ENCODE assay signal across 10 cellular contexts in genomic region chr4:76697129-76697803, GRCh38.
DNase-seq lines count a peak whose midpoint lies in the region; ATAC-seq lines count a peak whose summit lies in the region.
"Had no signal": no experiment of that assay in that cellular context is flagged by ENCODE, and none has a peak within 500 bp of the region (broad histone marks: within the 10 kb centered on the region; RNA-seq: fewer than 3 reads in every experiment).

No MANE protein-coding gene starts in this region.

- peak overlapping the region; percentile 3 for H3K4me3 Mint-ChIP-seq in activated T-helper 1 cell treated with anti-CD3 and anti-CD28 coated beads, Interleukin-12 subunit alpha, Interleukin-12 subunit beta, Interleukin-2, Interleukin-4 antibody, amounts not matched to agents 30 ng/mL and 10 ng/mL and 1 ng/mL, durations not matched to agents 14 hours and 24 hours and 36 hours
- H3K4me3 Mint-ChIP-seq in effector memory CD8-positive, alpha-beta T cell = no peak overlapping the region

- no peak overlapping the region for H3K27ac ChIP-seq in right cardiac atrium (ENCODE audit: low read length)

- H3K9me3 Mint-ChIP-seq in activated T-helper 1 cell treated with anti-CD3 and anti-CD28 coated beads, Interleukin-12 subunit alpha, Interleukin-12 subunit beta, Interleukin-2, Interleukin-4 antibody, amounts not matched to agents 30 ng/mL and 10 ng/mL and 1 ng/mL, durations not matched to agents 14 hours and 24 hours and 36 hours = no peaks in the 10 kb centered on the region
- no peaks in the 10 kb centered on the region for H3K9me3 Mint-ChIP-seq in effector memory CD8-positive, alpha-beta T cell

- H3K4me3 ChIP-seq in right cardiac atrium (ENCODE audit: low read length) = no peak overlapping the region

- peaks cover 10% of the 10 kb centered on the region for H3K4me1 Mint-ChIP-seq in activated T-helper 1 cell treated with anti-CD3 and anti-CD28 coated beads, Interleukin-12 subunit alpha, Interleukin-12 subunit beta, Interleukin-2, Interleukin-4 antibody, amounts not matched to agents 30 ng/mL and 10 ng/mL and 1 ng/mL, durations not matched to agents 14 hours and 24 hours and 36 hours (ENCODE audit: low read depth)
- H3K4me1 Mint-ChIP-seq in effector memory CD8-positive, alpha-beta T cell (ENCODE audit: low read depth in 2 of 2) = peaks cover 0 to 2% of the 10 kb centered on the region in 2 donors

- no peaks in the 10 kb centered on the region for H3K9me3 ChIP-seq in right cardiac atrium (ENCODE audit: control insufficient read depth, low read length)

- no peaks in the 10 kb centered on the region for H3K36me3 Mint-ChIP-seq in activated T-helper 1 cell treated with anti-CD3 and anti-CD28 coated beads, Interleukin-12 subunit alpha, Interleukin-12 subunit beta, Interleukin-2, Interleukin-4 antibody, amounts not matched to agents 30 ng/mL and 10 ng/mL and 1 ng/mL, durations not matched to agents 14 hours and 24 hours and 36 hours (ENCODE audit: low read depth)
- H3K36me3 Mint-ChIP-seq in effector memory CD8-positive, alpha-beta T cell (ENCODE audit: insufficient read depth) = no peaks in the 10 kb centered on the region

- 83% methylated on average over 3 of the region's 3 CpGs for WGBS in right cardiac atrium

- no peaks in the 10 kb centered on the region for H3K27me3 ChIP-seq in right cardiac atrium (ENCODE audit: control insufficient read depth, insufficient read depth)

- peaks cover 24% of the 10 kb centered on the region for H3K27me3 Mint-ChIP-seq in activated T-helper 1 cell treated with anti-CD3 and anti-CD28 coated beads, Interleukin-12 subunit alpha, Interleukin-12 subunit beta, Interleukin-2, Interleukin-4 antibody, amounts not matched to agents 30 ng/mL and 10 ng/mL and 1 ng/mL, durations not matched to agents 14 hours and 24 hours and 36 hours (ENCODE audit: insufficient read depth)
- H3K27me3 Mint-ChIP-seq in effector memory CD8-positive, alpha-beta T cell = peaks cover 38 to 79% of the 10 kb centered on the region in 2 donors

- peak; percentile 85 for ATAC-seq in GM18517 (IDR thresholded peaks at IDR 0.05; ENCODE audit: unreplicated experiment)
- peak; percentile 92 for ATAC-seq in GM21367 (IDR thresholded peaks at IDR 0.05; ENCODE audit: unreplicated experiment)
- ATAC-seq in HG03039 (IDR thresholded peaks at IDR 0.05; ENCODE audit: unreplicated experiment) = peak; percentile 84
- ATAC-seq in effector memory CD8-positive, alpha-beta T cell (replicated peaks) = no peak
- no peak for ATAC-seq in right cardiac atrium

- intact Hi-C loops in activated T-helper 1 cell treated with anti-CD3 and anti-CD28 coated beads, Interleukin-12 subunit alpha, Interleukin-12 subunit beta, Interleukin-2, Interleukin-4 antibody, amounts not matched to agents 30 ng/mL and 10 ng/mL and 1 ng/mL, durations not matched to agents 14 hours and 24 hours and 36 hours (cut with micrococcal nuclease) = no loop called here
- intact Hi-C loops in right cardiac atrium (cut with DNase I) = loop anchor here in 1 of 4 donors (10.0 kb wide), 1 partner anchor 58 kb away; no protein-coding TSS in a partner anchor

- H3K4me1 ChIP-seq in right cardiac atrium (ENCODE audit: control insufficient read depth, insufficient read depth, low read length) = no peaks in the 10 kb centered on the region

- DNase-seq in activated T-helper 1 cell treated with anti-CD3 and anti-CD28 coated beads, Interleukin-12 subunit alpha, Interleukin-12 subunit beta, Interleukin-2, Interleukin-4 antibody, amounts not matched to agents 30 ng/mL and 10 ng/mL and 1 ng/mL, durations not matched to agents 14 hours and 24 hours and 36 hours (ENCODE audit: low spot score) = no peak
- DNase-seq in hepatic stellate cell (ENCODE audit: low spot score) (no peak), iPS-NIHi11 (ENCODE audit: low spot score) (no peak), right cardiac atrium (no peak)
- DNase-seq in effector memory CD8-positive, alpha-beta T cell = no peak
- DNase-seq: NCI-H1694, SIG-M5 had no signal

- no peak overlapping the region for H3K27ac Mint-ChIP-seq in activated T-helper 1 cell treated with anti-CD3 and anti-CD28 coated beads, Interleukin-12 subunit alpha, Interleukin-12 subunit beta, Interleukin-2, Interleukin-4 antibody, amounts not matched to agents 30 ng/mL and 10 ng/mL and 1 ng/mL, durations not matched to agents 14 hours and 24 hours and 36 hours
- no peak overlapping the region for H3K27ac Mint-ChIP-seq in effector memory CD8-positive, alpha-beta T cell

Comparison
In these comparisons a context has a peak if more than half of its experiments do, and no peak if none do; other contexts are left out.
1. ATAC-seq: peak in GM18517 (single experiment), GM21367 (single experiment) and HG03039 (single experiment); none in effector memory CD8-positive, alpha-beta T cell (single experiment) and right cardiac atrium (0 of 2).